9 cellular contexts compared by ENCODE assay signal in the genomic region with DNA sequence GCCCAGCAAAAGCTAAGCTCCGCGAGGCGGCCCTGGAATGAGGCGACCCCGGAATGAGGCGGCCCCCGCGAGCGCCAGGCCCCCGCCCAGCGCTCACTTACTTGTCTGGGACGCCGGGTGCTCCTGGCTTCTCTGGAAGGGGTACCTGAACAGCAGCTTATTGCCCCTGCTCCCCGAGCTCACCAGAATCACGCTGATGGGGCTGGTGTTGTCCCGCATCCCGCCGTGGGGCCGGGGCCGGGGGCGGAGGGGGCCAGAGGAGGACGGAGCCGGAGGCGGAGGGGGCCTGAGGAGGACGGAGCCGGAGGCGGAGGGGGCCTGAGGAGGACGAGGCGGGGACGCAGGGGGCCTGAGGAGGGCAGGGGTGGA. TPM values are rescaled to one million over a fixed set of nuclear protein-coding genes. Genes with fewer than 3 reads are reported as not detected.
DNase-seq lines count a peak whose midpoint lies in the region; ATAC-seq and TF ChIP-seq lines count a peak whose summit lies in the region.
"Had no signal": no experiment of that assay in that cellular context is flagged by ENCODE, and none has a peak within 500 bp of the region (broad histone marks: within the 10 kb centered on the region; RNA-seq: fewer than 3 reads in every experiment).

No MANE protein-coding gene starts in this region.

- DNase-seq in NCI-H2227 (lab: John Stamatoyannopoulos, UW; ENCODE audit: unreplicated experiment) (peak; percentile 26), NCI-H2227 treated with DMSO at 0.1 percent for 48 hours (lab: John Stamatoyannopoulos, UW) (no peak), tibial nerve (ENCODE audit: low spot score in 2 of 2) (no peak), hippocampal formation (lab: John Stamatoyannopoulos, UW) (no peak)
- peak; percentile 22 for DNase-seq in activated CD4-positive, alpha-beta T cell treated with anti-CD3 and anti-CD28 coated beads, Interleukin-2, amount 10 ng/mL, durations not matched to agents 7 days and 5 days
- peak in 2 of 3 experiments; percentile 17 to 36 for DNase-seq in effector memory CD8-positive, alpha-beta T cell

- no peak for TF ChIP-seq POLR2A in tibial nerve (IDR thresholded peaks at IDR 0.05)

- peaks cover 4% of the 10 kb centered on the region for H3K36me3 Mint-ChIP-seq in activated CD4-positive, alpha-beta T cell treated with anti-CD3 and anti-CD28 coated beads, Interleukin-2, amount 10 ng/mL, durations not matched to agents 7 days and 5 days (ENCODE audit: low read depth)
- peaks cover 17% of the 10 kb centered on the region for H3K36me3 Mint-ChIP-seq in effector memory CD8-positive, alpha-beta T cell (ENCODE audit: insufficient read depth)

- H3K4me1 ChIP-seq in muscle layer of colon (ENCODE audit: insufficient read depth, low read length), result peaks cover 4% of the 10 kb centered on the region
- peaks cover 0 to 34% (median 3%) of the 10 kb centered on the region in 4 donors for H3K4me1 ChIP-seq in tibial nerve

- 0% methylated on average over 10 to 24 of the region's 30 CpGs for WGBS in tibial nerve, 2 donors

- TF ChIP-seq EP300 in tibial nerve (IDR thresholded peaks at IDR 0.05), result no peak

- H3K27me3 ChIP-seq in muscle layer of colon (ENCODE audit: control insufficient read depth in 1 of 2, insufficient read depth in 2 of 2, low read length in 2 of 2) (no peaks in the 10 kb centered on the region), tibial nerve (no peaks in the 10 kb centered on the region)

- H3K36me3 ChIP-seq in muscle layer of colon (ENCODE audit: insufficient read depth, low read length) (no peaks in the 10 kb centered on the region), tibial nerve (no peaks in the 10 kb centered on the region)

- H3K9me3 ChIP-seq in muscle layer of colon (ENCODE audit: low read length), result no peaks in the 10 kb centered on the region
- H3K9me3 ChIP-seq in tibial nerve, result no peaks in the 10 kb centered on the region

- peaks cover 28% of the 10 kb centered on the region for H3K4me1 Mint-ChIP-seq in activated CD4-positive, alpha-beta T cell treated with anti-CD3 and anti-CD28 coated beads, Interleukin-2, amount 10 ng/mL, durations not matched to agents 7 days and 5 days
- peaks cover 10 to 17% of the 10 kb centered on the region in 2 donors for H3K4me1 Mint-ChIP-seq in effector memory CD8-positive, alpha-beta T cell (ENCODE audit: low read depth in 2 of 2)

- H3K9me3 Mint-ChIP-seq in activated CD4-positive, alpha-beta T cell treated with anti-CD3 and anti-CD28 coated beads, Interleukin-2, amount 10 ng/mL, durations not matched to agents 7 days and 5 days, result no peaks in the 10 kb centered on the region
- H3K9me3 Mint-ChIP-seq in effector memory CD8-positive, alpha-beta T cell, result no peaks in the 10 kb centered on the region

- peak; percentile 28 for ATAC-seq in effector memory CD8-positive, alpha-beta T cell (replicated peaks)
- no peak for ATAC-seq in GM19397 (IDR thresholded peaks at IDR 0.05; ENCODE audit: unreplicated experiment)

- H3K27ac Mint-ChIP-seq in activated CD4-positive, alpha-beta T cell treated with anti-CD3 and anti-CD28 coated beads, Interleukin-2, amount 10 ng/mL, durations not matched to agents 7 days and 5 days, result peak overlapping the region; percentile 88
- peak overlapping the region; percentile 54 to 95 for H3K27ac Mint-ChIP-seq in effector memory CD8-positive, alpha-beta T cell

- peak overlapping the region; percentile 45 to 68 for H3K4me3 ChIP-seq in muscle layer of colon (ENCODE audit: low read depth in 1 of 2, low read length in 2 of 2)
- peak overlapping the region; percentile 77 to 86 (median 83) for H3K4me3 ChIP-seq in tibial nerve

- H3K4me3 Mint-ChIP-seq in activated CD4-positive, alpha-beta T cell treated with anti-CD3 and anti-CD28 coated beads, Interleukin-2, amount 10 ng/mL, durations not matched to agents 7 days and 5 days, result peak overlapping the region; percentile 80
- peak overlapping the region; percentile 89 to 92 for H3K4me3 Mint-ChIP-seq in effector memory CD8-positive, alpha-beta T cell

- CTCF ChIA-PET in activated CD4-positive, alpha-beta T cell treated with anti-CD3 and anti-CD28 coated beads, Interleukin-2, amount 10 ng/mL, durations not matched to agents 7 days and 5 days (lab: Charles Lee), result interaction anchor here (0.7 kb wide), 1 partner anchor 29 kb away, joined by 4 read pairs; no protein-coding TSS in a partner anchor

- POLR2A ChIA-PET in activated CD4-positive, alpha-beta T cell treated with anti-CD3 and anti-CD28 coated beads, Interleukin-2, amount 10 ng/mL, durations not matched to agents 7 days and 5 days (lab: Charles Lee), result no interaction called here

- peak overlapping the region; percentile 44 for H3K9ac ChIP-seq in muscle layer of colon (ENCODE audit: low read length)

- peaks cover 4% of the 10 kb centered on the region for H3K27me3 Mint-ChIP-seq in activated CD4-positive, alpha-beta T cell treated with anti-CD3 and anti-CD28 coated beads, Interleukin-2, amount 10 ng/mL, durations not matched to agents 7 days and 5 days
- peaks cover 0 to 3% of the 10 kb centered on the region in 2 donors for H3K27me3 Mint-ChIP-seq in effector memory CD8-positive, alpha-beta T cell

- H3K27ac ChIP-seq in muscle layer of colon (ENCODE audit: low read depth, low read length) (peak overlapping the region; percentile 73), tibial nerve (peak overlapping the region in 3 of 4 donors; percentile 87 to 92 (median 89))

- TF ChIP-seq CTCF in tibial nerve (IDR thresholded peaks at IDR 0.05), result no peak

RNA-seq across cellular contexts. Expression of a gene that starts 0.4 kb away (rescaled TPM):
- 10 to 100 TPM; 37.7 to 38.9 TPM for total RNA-seq in activated CD4-positive, alpha-beta T cell treated with anti-CD3 and anti-CD28 coated beads, Interleukin-2, amount 10 ng/mL, durations not matched to agents 7 days and 5 days
- total RNA-seq in tibial nerve, result 10 to 100 TPM; 32.1 to 40.8 (median 36.7) TPM

RNA-seq across cellular contexts. Expression of a gene that starts 14.4 kb away (rescaled TPM):
- not detected for total RNA-seq in activated CD4-positive, alpha-beta T cell treated with anti-CD3 and anti-CD28 coated beads, Interleukin-2, amount 10 ng/mL, durations not matched to agents 7 days and 5 days
- total RNA-seq in tibial nerve, result not detected
- total RNA-seq: dermis microvascular lymphatic vessel endothelial cell had no signal

RNA-seq across cellular contexts. Expression of a gene that starts 27.7 kb away (rescaled TPM):
- not detected for total RNA-seq in activated CD4-positive, alpha-beta T cell treated with anti-CD3 and anti-CD28 coated beads, Interleukin-2, amount 10 ng/mL, durations not matched to agents 7 days and 5 days
- total RNA-seq in tibial nerve, result 1 to 10 TPM in 1 of 4 donors, not detected in 3; 3.3 TPM
- total RNA-seq: dermis microvascular lymphatic vessel endothelial cell had no signal

RNA-seq across cellular contexts. Expression of a gene that starts 34.6 kb away (rescaled TPM):
- under 1 TPM in 1 of 2 experiments, not detected in 1; 0.40 TPM for total RNA-seq in activated CD4-positive, alpha-beta T cell treated with anti-CD3 and anti-CD28 coated beads, Interleukin-2, amount 10 ng/mL, durations not matched to agents 7 days and 5 days
- 100 to 1,000 TPM in 2 of 4 donors, 10 to 100 TPM in 2; 10.1 to 495 (median 102) TPM for total RNA-seq in tibial nerve
- total RNA-seq: dermis microvascular lymphatic vessel endothelial cell had no signal

RNA-seq across cellular contexts. Expression of a gene that starts 38.4 kb away (rescaled TPM):
- not detected for total RNA-seq in activated CD4-positive, alpha-beta T cell treated with anti-CD3 and anti-CD28 coated beads, Interleukin-2, amount 10 ng/mL, durations not matched to agents 7 days and 5 days
- 100 to 1,000 TPM in 1 of 4 donors, 10 to 100 TPM in 2, not detected in 1; 48.4 to 135 (median 81.6) TPM for total RNA-seq in tibial nerve
- total RNA-seq: dermis microvascular lymphatic vessel endothelial cell had no signal

Comparison
In these comparisons a context has a peak if more than half of its experiments do, and no peak if none do; other contexts are left out.
1. DNase-seq: peak in NCI-H2227 (single experiment), activated CD4-positive, alpha-beta T cell treated with anti-CD3 and anti-CD28 coated beads, Interleukin-2, amount 10 ng/mL, durations not matched to agents 7 days and 5 days (single experiment) and effector memory CD8-positive, alpha-beta T cell (2 of 3); none in NCI-H2227 treated with DMSO at 0.1 percent for 48 hours (single experiment), tibial nerve (0 of 2) and hippocampal formation (0 of 2).